In genomic region chr12:65590318-65590717, GRCh38 we compare ENCODE assay signal across 24 cellular contexts.
"Had no signal": no experiment of that assay in that cellular context is flagged by ENCODE, and none has a peak within 500 bp of the region (broad histone marks: within the 10 kb centered on the region; RNA-seq: fewer than 3 reads in every experiment).

No MANE protein-coding gene starts in this region.

- H3K27ac ChIP-seq: colonic mucosa, epithelial cell of prostate, esophagus squamous epithelium, parathyroid adenoma, right atrium auricular region, suprapubic skin, tibial artery, VCaP had no signal

- H3K4me3 ChIP-seq: colonic mucosa, esophagus squamous epithelium, right atrium auricular region, suprapubic skin, tibial artery had no signal

- H3K4me1 ChIP-seq: colonic mucosa, esophagus squamous epithelium, parathyroid adenoma, suprapubic skin had no signal

- DNase-seq: activated CD4-positive, CD25-positive, alpha-beta regulatory T cell treated with anti-CD3 and anti-CD28 coated beads, Interleukin-2, amount 50 U/mL, for 72 hours; activated CD8-positive, alpha-beta memory T cell treated with anti-CD3 and anti-CD28 coated beads for 24 hours; activated effector memory CD4-positive, alpha-beta T cell treated with Interleukin-2 at 50 U/mL for 16 hours; activated naive CD4-positive, alpha-beta T cell treated with Interleukin-2 at 50 U/mL for 16 hours; anterior cingulate cortex; colonic mucosa; effector CD8-positive, alpha-beta T cell; esophagus squamous epithelium; left ventricle myocardium superior; naive B cell; nucleus accumbens; stimulated activated CD4-positive, alpha-beta T cell treated with anti-CD3 and anti-CD28 coated beads, Interleukin-15, amount 100 ng/mL, for 24 hours; stimulated activated CD4-positive, alpha-beta T cell treated with anti-CD3 and anti-CD28 coated beads, Interleukin-2, amount 100 ng/mL, for 24 hours; stimulated activated naive CD4-positive, alpha-beta T cell; T-helper 9 cell; tibial artery had no signal

- H2AFZ ChIP-seq: parathyroid adenoma had no signal

- H3K4me1 Mint-ChIP-seq: central memory CD8-positive, alpha-beta T cell; naive B cell had no signal

- H3K4me3 Mint-ChIP-seq: activated naive CD8-positive, alpha-beta T cell; central memory CD8-positive, alpha-beta T cell; naive B cell; neural crest cell had no signal

- H3K27me3 ChIP-seq: colonic mucosa, right atrium auricular region, suprapubic skin, tibial artery had no signal

- H3K79me2 ChIP-seq: parathyroid adenoma had no signal

- H3K9me3 ChIP-seq: colonic mucosa, esophagus squamous epithelium, right atrium auricular region, suprapubic skin, tibial artery had no signal

- H3K27ac Mint-ChIP-seq: activated naive CD8-positive, alpha-beta T cell had no signal

- H3K36me3 ChIP-seq: colonic mucosa, esophagus squamous epithelium, right atrium auricular region, suprapubic skin, tibial artery had no signal

- H3K36me3 Mint-ChIP-seq: activated naive CD8-positive, alpha-beta T cell; naive B cell had no signal

- ATAC-seq: left ventricle myocardium superior had no signal

- H3K9ac ChIP-seq: parathyroid adenoma had no signal

- H3K9me3 Mint-ChIP-seq: central memory CD8-positive, alpha-beta T cell; naive B cell; neural crest cell had no signal
